In the genomic region with DNA sequence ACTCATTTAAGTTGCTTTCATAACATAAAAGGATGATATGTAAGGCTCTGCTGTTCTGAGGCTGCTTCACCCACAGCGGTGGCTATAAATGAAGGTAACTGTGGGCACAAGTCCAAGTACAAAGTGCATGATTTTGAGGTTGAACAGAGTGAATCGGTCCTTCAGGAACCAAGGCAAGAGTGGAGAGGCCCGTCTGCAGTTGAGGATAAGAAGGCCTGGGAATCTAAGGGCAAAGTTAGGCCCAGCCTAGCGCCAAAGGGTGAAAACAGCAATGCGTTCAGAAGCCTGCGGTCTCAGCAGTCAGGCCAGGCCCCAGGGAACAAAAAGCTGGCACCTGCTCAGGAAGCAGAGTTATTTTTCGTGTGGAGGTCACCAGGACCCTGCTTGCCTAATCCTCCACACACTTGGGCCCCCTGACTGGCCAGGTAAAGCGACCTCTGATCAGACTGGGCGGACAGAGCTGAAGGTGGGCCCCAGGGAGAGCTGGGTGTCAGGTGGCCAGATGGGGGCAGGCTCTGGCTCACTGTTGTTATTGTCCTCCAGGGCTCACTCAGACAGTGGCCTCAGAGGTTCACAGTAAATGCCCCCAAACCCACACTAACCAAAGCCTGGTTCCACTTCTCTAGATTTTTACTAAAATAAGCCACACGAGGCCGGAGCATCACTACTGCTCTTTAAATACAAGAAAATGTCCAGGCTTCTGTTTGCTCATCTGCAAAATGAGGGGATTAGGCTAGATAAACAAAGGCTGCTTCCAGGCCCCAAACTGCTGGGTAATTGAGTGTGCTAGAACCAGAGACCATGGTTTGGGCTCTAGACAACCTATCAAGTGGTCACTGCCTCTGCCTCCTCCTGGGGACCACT, we compare ENCODE assay signal across 1 cellular context.
TF ChIP-seq lines count a peak whose summit lies in the region.

No MANE protein-coding gene starts in this region.

TF ChIP-seq in HepG2, 621 proteins besides CTCF, POLR2A, EP300 and RAD21 (continued from another document and continues in another):
- peak; percentile 98 for TF ChIP-seq TARDBP (CRISPR knock-in tag; IDR thresholded peaks at IDR 0.05)
- TF ChIP-seq ARHGAP35 (CRISPR knock-in tag; IDR thresholded peaks at IDR 0.05; ENCODE audit: borderline replicate concordance): no peak
- TF ChIP-seq, protein P1, sequence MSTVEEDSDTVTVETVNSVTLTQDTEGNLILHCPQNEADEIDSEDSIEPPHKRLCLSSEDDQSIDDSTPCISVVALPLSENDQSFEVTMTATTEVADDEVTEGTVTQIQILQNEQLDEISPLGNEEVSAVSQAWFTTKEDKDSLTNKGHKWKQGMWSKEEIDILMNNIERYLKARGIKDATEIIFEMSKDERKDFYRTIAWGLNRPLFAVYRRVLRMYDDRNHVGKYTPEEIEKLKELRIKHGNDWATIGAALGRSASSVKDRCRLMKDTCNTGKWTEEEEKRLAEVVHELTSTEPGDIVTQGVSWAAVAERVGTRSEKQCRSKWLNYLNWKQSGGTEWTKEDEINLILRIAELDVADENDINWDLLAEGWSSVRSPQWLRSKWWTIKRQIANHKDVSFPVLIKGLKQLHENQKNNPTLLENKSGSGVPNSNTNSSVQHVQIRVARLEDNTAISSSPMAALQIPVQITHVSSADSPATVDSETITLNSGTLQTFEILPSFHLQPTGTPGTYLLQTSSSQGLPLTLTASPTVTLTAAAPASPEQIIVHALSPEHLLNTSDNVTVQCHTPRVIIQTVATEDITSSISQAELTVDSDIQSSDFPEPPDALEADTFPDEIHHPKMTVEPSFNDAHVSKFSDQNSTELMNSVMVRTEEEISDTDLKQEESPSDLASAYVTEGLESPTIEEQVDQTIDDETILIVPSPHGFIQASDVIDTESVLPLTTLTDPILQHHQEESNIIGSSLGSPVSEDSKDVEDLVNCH (CRISPR knock-in tag; IDR thresholded peaks at IDR 0.05): no peak
- TF ChIP-seq DNMT3B (CRISPR knock-in tag; conservative IDR thresholded peaks at IDR 0.05): peak; percentile 8; the same call in 1 of the 2 replicates
- no peak for TF ChIP-seq CHD4 (IDR thresholded peaks at IDR 0.05; ENCODE audit: borderline replicate concordance, low read length)
- TF ChIP-seq, protein P2, sequence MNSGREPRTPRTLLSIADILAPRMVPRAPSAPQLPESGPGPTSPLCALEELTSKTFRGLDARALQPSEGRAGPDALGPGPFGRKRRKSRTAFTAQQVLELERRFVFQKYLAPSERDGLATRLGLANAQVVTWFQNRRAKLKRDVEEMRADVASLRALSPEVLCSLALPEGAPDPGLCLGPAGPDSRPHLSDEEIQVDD (CRISPR knock-in tag; IDR thresholded peaks at IDR 0.05; ENCODE audit: borderline replicate concordance): no peak
- TF ChIP-seq, protein P3, sequence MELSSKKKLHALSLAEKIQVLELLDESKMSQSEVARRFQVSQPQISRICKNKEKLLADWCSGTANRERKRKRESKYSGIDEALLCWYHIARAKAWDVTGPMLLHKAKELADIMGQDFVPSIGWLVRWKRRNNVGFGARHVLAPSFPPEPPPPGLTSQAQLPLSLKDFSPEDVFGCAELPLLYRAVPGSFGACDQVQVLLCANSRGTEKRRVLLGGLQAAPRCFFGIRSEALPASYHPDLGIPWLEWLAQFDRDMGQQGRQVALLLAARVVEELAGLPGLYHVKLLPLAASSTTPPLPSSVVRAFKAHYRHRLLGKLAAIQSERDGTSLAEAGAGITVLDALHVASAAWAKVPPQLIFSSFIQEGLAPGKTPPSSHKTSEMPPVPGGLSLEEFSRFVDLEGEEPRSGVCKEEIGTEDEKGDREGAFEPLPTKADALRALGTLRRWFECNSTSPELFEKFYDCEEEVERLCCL (CRISPR knock-in tag; IDR thresholded peaks at IDR 0.05; ENCODE audit: borderline replicate concordance): no peak
- TF ChIP-seq ZNF775 (CRISPR knock-in tag; IDR thresholded peaks at IDR 0.05; ENCODE audit: borderline replicate concordance): 0 out of 2 replicates have a peak, but pooled peaks have one; percentile 66
- TF ChIP-seq CREM (IDR thresholded peaks at IDR 0.05): peak; percentile 64; the same call in 1 of the 2 replicates
- no peak for TF ChIP-seq CREM (CRISPR knock-in tag; IDR thresholded peaks at IDR 0.05)
- TF ChIP-seq, protein P4, sequence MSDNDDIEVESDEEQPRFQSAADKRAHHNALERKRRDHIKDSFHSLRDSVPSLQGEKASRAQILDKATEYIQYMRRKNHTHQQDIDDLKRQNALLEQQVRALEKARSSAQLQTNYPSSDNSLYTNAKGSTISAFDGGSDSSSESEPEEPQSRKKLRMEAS (IDR thresholded peaks at IDR 0.05): peak; percentile 58
- TF ChIP-seq ARNTL (CRISPR knock-in tag; IDR thresholded peaks at IDR 0.05): peak; percentile 69; the same call in 1 of the 2 replicates
- TF ChIP-seq, protein P5, sequence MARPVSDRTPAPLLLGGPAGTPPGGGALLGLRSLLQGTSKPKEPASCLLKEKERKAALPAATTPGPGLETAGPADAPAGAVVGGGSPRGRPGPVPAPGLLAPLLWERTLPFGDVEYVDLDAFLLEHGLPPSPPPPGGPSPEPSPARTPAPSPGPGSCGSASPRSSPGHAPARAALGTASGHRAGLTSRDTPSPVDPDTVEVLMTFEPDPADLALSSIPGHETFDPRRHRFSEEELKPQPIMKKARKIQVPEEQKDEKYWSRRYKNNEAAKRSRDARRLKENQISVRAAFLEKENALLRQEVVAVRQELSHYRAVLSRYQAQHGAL (CRISPR knock-in tag; IDR thresholded peaks at IDR 0.05; ENCODE audit: not compliant biosample characterization): no peak
- TF ChIP-seq ZBTB3 (CRISPR knock-in tag; IDR thresholded peaks at IDR 0.05; ENCODE audit: borderline replicate concordance, low read depth): no peak
- TF ChIP-seq NFYC (CRISPR knock-in tag; IDR thresholded peaks at IDR 0.05): peak; percentile 53; the same call in 1 of the 2 replicates
- TF ChIP-seq, protein P6, sequence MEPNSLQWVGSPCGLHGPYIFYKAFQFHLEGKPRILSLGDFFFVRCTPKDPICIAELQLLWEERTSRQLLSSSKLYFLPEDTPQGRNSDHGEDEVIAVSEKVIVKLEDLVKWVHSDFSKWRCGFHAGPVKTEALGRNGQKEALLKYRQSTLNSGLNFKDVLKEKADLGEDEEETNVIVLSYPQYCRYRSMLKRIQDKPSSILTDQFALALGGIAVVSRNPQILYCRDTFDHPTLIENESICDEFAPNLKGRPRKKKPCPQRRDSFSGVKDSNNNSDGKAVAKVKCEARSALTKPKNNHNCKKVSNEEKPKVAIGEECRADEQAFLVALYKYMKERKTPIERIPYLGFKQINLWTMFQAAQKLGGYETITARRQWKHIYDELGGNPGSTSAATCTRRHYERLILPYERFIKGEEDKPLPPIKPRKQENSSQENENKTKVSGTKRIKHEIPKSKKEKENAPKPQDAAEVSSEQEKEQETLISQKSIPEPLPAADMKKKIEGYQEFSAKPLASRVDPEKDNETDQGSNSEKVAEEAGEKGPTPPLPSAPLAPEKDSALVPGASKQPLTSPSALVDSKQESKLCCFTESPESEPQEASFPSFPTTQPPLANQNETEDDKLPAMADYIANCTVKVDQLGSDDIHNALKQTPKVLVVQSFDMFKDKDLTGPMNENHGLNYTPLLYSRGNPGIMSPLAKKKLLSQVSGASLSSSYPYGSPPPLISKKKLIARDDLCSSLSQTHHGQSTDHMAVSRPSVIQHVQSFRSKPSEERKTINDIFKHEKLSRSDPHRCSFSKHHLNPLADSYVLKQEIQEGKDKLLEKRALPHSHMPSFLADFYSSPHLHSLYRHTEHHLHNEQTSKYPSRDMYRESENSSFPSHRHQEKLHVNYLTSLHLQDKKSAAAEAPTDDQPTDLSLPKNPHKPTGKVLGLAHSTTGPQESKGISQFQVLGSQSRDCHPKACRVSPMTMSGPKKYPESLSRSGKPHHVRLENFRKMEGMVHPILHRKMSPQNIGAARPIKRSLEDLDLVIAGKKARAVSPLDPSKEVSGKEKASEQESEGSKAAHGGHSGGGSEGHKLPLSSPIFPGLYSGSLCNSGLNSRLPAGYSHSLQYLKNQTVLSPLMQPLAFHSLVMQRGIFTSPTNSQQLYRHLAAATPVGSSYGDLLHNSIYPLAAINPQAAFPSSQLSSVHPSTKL (CRISPR knock-in tag; IDR thresholded peaks at IDR 0.05): peak; percentile 93
- TF ChIP-seq, protein P7, sequence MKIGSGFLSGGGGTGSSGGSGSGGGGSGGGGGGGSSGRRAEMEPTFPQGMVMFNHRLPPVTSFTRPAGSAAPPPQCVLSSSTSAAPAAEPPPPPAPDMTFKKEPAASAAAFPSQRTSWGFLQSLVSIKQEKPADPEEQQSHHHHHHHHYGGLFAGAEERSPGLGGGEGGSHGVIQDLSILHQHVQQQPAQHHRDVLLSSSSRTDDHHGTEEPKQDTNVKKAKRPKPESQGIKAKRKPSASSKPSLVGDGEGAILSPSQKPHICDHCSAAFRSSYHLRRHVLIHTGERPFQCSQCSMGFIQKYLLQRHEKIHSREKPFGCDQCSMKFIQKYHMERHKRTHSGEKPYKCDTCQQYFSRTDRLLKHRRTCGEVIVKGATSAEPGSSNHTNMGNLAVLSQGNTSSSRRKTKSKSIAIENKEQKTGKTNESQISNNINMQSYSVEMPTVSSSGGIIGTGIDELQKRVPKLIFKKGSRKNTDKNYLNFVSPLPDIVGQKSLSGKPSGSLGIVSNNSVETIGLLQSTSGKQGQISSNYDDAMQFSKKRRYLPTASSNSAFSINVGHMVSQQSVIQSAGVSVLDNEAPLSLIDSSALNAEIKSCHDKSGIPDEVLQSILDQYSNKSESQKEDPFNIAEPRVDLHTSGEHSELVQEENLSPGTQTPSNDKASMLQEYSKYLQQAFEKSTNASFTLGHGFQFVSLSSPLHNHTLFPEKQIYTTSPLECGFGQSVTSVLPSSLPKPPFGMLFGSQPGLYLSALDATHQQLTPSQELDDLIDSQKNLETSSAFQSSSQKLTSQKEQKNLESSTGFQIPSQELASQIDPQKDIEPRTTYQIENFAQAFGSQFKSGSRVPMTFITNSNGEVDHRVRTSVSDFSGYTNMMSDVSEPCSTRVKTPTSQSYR (CRISPR knock-in tag; IDR thresholded peaks at IDR 0.05; ENCODE audit: borderline replicate concordance): peak; percentile 43
- peak; percentile 57; the same call in 1 of the 2 replicates for TF ChIP-seq SMC3 (IDR thresholded peaks at IDR 0.05; ENCODE audit: low read length)
- TF ChIP-seq, protein P8, sequence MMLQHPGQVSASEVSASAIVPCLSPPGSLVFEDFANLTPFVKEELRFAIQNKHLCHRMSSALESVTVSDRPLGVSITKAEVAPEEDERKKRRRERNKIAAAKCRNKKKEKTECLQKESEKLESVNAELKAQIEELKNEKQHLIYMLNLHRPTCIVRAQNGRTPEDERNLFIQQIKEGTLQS (CRISPR knock-in tag; IDR thresholded peaks at IDR 0.05): 0 out of 2 replicates have a peak, but pooled peaks have one; percentile 23
- peak; percentile 98 for TF ChIP-seq ZFX (CRISPR knock-in tag; IDR thresholded peaks at IDR 0.05; ENCODE audit: low read depth)
- TF ChIP-seq NCOR1 (IDR thresholded peaks at IDR 0.05; ENCODE audit: borderline replicate concordance, low read length): peak; percentile 75; the same call in 1 of the 2 replicates
- TF ChIP-seq SUZ12 (IDR thresholded peaks at IDR 0.05; ENCODE audit: low read depth, low read length): no peak
- 0 out of 2 replicates have a peak, but pooled peaks have one; percentile 14 for TF ChIP-seq SRF (IDR thresholded peaks at IDR 0.05; ENCODE audit: low read depth, low read length)
- no peak for TF ChIP-seq TCF7L2 (IDR thresholded peaks at IDR 0.05; ENCODE audit: low read depth, low read length)
- peak; percentile 47; the same call in 1 of the 2 replicates for TF ChIP-seq TSC22D2 (CRISPR knock-in tag; IDR thresholded peaks at IDR 0.05; ENCODE audit: borderline replicate concordance)
- TF ChIP-seq, protein P9, sequence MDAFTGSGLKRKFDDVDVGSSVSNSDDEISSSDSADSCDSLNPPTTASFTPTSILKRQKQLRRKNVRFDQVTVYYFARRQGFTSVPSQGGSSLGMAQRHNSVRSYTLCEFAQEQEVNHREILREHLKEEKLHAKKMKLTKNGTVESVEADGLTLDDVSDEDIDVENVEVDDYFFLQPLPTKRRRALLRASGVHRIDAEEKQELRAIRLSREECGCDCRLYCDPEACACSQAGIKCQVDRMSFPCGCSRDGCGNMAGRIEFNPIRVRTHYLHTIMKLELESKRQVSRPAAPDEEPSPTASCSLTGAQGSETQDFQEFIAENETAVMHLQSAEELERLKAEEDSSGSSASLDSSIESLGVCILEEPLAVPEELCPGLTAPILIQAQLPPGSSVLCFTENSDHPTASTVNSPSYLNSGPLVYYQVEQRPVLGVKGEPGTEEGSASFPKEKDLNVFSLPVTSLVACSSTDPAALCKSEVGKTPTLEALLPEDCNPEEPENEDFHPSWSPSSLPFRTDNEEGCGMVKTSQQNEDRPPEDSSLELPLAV (CRISPR knock-in tag; conservative IDR thresholded peaks at IDR 0.05; ENCODE audit: low read depth): no peak
- TF ChIP-seq RCOR2 (CRISPR knock-in tag; IDR thresholded peaks at IDR 0.05): peak; percentile 84
- TF ChIP-seq ZNF235 (CRISPR knock-in tag; IDR thresholded peaks at IDR 0.05; ENCODE audit: borderline replicate concordance): peak; percentile 73
- TF ChIP-seq SP5 (CRISPR knock-in tag; IDR thresholded peaks at IDR 0.05; ENCODE audit: borderline replicate concordance, low read depth): peak; percentile 81
- no peak; the same call in 1 of the 2 replicates for TF ChIP-seq ZNF776 (CRISPR knock-in tag; IDR thresholded peaks at IDR 0.05)
- TF ChIP-seq, protein P10, sequence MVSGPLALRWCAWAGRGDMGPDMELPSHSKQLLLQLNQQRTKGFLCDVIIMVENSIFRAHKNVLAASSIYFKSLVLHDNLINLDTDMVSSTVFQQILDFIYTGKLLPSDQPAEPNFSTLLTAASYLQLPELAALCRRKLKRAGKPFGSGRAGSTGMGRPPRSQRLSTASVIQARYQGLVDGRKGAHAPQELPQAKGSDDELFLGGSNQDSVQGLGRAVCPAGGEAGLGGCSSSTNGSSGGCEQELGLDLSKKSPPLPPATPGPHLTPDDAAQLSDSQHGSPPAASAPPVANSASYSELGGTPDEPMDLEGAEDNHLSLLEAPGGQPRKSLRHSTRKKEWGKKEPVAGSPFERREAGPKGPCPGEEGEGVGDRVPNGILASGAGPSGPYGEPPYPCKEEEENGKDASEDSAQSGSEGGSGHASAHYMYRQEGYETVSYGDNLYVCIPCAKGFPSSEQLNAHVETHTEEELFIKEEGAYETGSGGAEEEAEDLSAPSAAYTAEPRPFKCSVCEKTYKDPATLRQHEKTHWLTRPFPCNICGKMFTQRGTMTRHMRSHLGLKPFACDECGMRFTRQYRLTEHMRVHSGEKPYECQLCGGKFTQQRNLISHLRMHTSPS (CRISPR knock-in tag; IDR thresholded peaks at IDR 0.05; ENCODE audit: low read depth): peak; percentile 87
- TF ChIP-seq, protein P11, sequence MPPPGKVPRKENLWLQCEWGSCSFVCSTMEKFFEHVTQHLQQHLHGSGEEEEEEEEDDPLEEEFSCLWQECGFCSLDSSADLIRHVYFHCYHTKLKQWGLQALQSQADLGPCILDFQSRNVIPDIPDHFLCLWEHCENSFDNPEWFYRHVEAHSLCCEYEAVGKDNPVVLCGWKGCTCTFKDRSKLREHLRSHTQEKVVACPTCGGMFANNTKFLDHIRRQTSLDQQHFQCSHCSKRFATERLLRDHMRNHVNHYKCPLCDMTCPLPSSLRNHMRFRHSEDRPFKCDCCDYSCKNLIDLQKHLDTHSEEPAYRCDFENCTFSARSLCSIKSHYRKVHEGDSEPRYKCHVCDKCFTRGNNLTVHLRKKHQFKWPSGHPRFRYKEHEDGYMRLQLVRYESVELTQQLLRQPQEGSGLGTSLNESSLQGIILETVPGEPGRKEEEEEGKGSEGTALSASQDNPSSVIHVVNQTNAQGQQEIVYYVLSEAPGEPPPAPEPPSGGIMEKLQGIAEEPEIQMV (CRISPR knock-in tag; IDR thresholded peaks at IDR 0.05; ENCODE audit: low read depth): no peak
- TF ChIP-seq NFKB2 (CRISPR knock-in tag; IDR thresholded peaks at IDR 0.05; ENCODE audit: borderline replicate concordance): peak; percentile 84; the same call in 1 of the 2 replicates
- no peak for TF ChIP-seq MTA3 (CRISPR knock-in tag; IDR thresholded peaks at IDR 0.05)
- TF ChIP-seq ZNF879 (CRISPR knock-in tag; IDR thresholded peaks at IDR 0.05): 0 out of 2 replicates have a peak, but pooled peaks have one; percentile 36
- TF ChIP-seq SRSF9 (IDR thresholded peaks at IDR 0.05; ENCODE audit: borderline replicate concordance, insufficient read depth, low read depth, low read length, poor library complexity, severe bottlenecking): no peak
